In genomic region chr1:179230251-179230650, GRCh38 we compare ENCODE assay signal across 8 cellular contexts. TPM values are rescaled to one million over a fixed set of nuclear protein-coding genes. Genes with fewer than 3 reads are reported as not detected.
DNase-seq lines count a peak whose midpoint lies in the region; ATAC-seq, FAIRE-seq and TF ChIP-seq lines count a peak whose summit lies in the region.

No MANE protein-coding gene starts in this region.

- peak overlapping the region; percentile 92 to 95 for H3K27ac Mint-ChIP-seq in activated naive CD4-positive, alpha-beta T cell treated with anti-CD3 and anti-CD28 coated beads, Interleukin-2, amount 50 U/mL, for 72 hours

- H3K36me3 ChIP-seq in kidney epithelial cell (ENCODE audit: control insufficient read depth, insufficient read depth, low read length) (no peaks in the 10 kb centered on the region), upper lobe of right lung (no peaks in the 10 kb centered on the region)

- peak; percentile 6 for DNase-seq in stimulated activated CD4-positive, alpha-beta T cell treated with anti-CD3 and anti-CD28 coated beads, Interleukin-4, amount 100 ng/mL, for 24 hours
- no peak for DNase-seq in stimulated activated CD4-positive, alpha-beta T cell treated with anti-CD3 and anti-CD28 coated beads, Interleukin-15, amount 100 ng/mL, for 24 hours
- no peak for DNase-seq in activated naive CD4-positive, alpha-beta T cell treated with anti-CD3 and anti-CD28 coated beads, Interleukin-2, amount 50 U/mL, for 72 hours (ENCODE audit: low spot score in 2 of 2)
- DNase-seq in kidney epithelial cell (ENCODE audit: low read depth) = no peak
- DNase-seq in upper lobe of right lung = no peak
- DNase-seq in NCI-H128 (lab: John Stamatoyannopoulos, UW; ENCODE audit: unreplicated experiment) = no peak
- DNase-seq in GM19239 (ENCODE audit: insufficient read length, low spot score) = no peak

- H3K9me3 Mint-ChIP-seq in activated naive CD4-positive, alpha-beta T cell treated with anti-CD3 and anti-CD28 coated beads, Interleukin-2, amount 50 U/mL, for 72 hours = no peaks in the 10 kb centered on the region

- peaks cover 6% of the 10 kb centered on the region for H3K4me1 ChIP-seq in upper lobe of right lung

- no peak for TF ChIP-seq CTCF in kidney epithelial cell (IDR thresholded peaks at IDR 0.05; ENCODE audit: insufficient read depth, low read length, poor library complexity, severe bottlenecking)
- TF ChIP-seq CTCF in upper lobe of right lung (IDR thresholded peaks at IDR 0.05) = no peak

- intact Hi-C loops in upper lobe of right lung (cut with DNase I) = no loop called here

- H3K4me3 ChIP-seq in kidney epithelial cell (ENCODE audit: low read depth, low read length) = peak overlapping the region; percentile 97
- H3K4me3 ChIP-seq in upper lobe of right lung = peak overlapping the region; percentile 98

- no peaks in the 10 kb centered on the region for H3K9me3 ChIP-seq in upper lobe of right lung

- H3K27me3 ChIP-seq in kidney epithelial cell (ENCODE audit: control insufficient read depth, insufficient read depth, low read length) (no peaks in the 10 kb centered on the region), upper lobe of right lung (no peaks in the 10 kb centered on the region)

- no peak overlapping the region for H3K27ac ChIP-seq in upper lobe of right lung

- FAIRE-seq in GM19239 (lab: Jason Lieb, UNC) = no peak

- peak; percentile 49 to 69 for ATAC-seq in activated naive CD4-positive, alpha-beta T cell treated with anti-CD3 and anti-CD28 coated beads, Interleukin-2, amount 50 U/mL, for 72 hours
- ATAC-seq in upper lobe of right lung (no peak), HG02885 (IDR thresholded peaks at IDR 0.05; ENCODE audit: poor library complexity, unreplicated experiment) (no peak)

- peaks cover 0 to 5% of the 10 kb centered on the region in 2 donors for H3K36me3 Mint-ChIP-seq in activated naive CD4-positive, alpha-beta T cell treated with anti-CD3 and anti-CD28 coated beads, Interleukin-2, amount 50 U/mL, for 72 hours

RNA-seq across cellular contexts. Expression of gene ABL2, which starts 0.8 kb away (rescaled TPM):
- 1 to 10 TPM; 9.2 to 9.4 TPM for total RNA-seq in activated naive CD4-positive, alpha-beta T cell treated with anti-CD3 and anti-CD28 coated beads, Interleukin-2, amount 50 U/mL, for 72 hours
- total RNA-seq in kidney epithelial cell (45.8 and 47.4 TPM in 2 replicates), upper lobe of right lung (32.7 TPM)

Comparison
In these comparisons a context has a peak if more than half of its experiments do, and no peak if none do; other contexts are left out.
1. ATAC-seq: peak in activated naive CD4-positive, alpha-beta T cell treated with anti-CD3 and anti-CD28 coated beads, Interleukin-2, amount 50 U/mL, for 72 hours (2 of 2); none in upper lobe of right lung (single experiment) and HG02885 (single experiment).